In the genomic region with DNA sequence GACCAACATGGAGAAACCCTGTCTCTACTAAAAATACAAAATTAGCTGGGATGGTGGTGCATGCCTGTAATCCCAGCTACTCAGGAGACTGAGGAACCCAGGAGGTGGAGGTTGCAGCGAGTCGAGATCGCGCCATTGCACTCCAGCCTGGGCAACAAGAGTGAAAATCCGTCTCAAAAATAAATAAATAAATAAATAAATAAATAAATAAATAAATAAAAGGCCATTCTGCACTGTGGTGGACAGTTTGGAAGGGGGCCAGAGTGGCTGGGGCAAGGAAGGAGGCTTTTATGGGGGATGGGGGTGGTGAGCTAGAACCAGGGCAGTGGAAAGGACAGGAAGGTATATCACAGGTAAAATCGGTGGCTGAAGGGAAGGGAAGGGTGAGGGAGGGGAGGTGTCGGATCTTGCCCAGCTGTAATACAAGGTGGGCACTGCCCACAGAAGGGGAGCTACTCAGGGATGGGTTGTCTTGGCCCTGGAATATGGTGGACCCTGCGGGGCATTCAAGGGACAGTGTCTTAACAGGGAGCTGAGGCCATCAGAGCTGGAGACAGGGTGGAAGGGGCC, we compare ENCODE assay signal across 2 cellular contexts. TPM values are rescaled to one million over a fixed set of nuclear protein-coding genes. Genes with fewer than 3 reads are reported as not detected.
"Had no signal": no experiment of that assay in that cellular context is flagged by ENCODE, and none has a peak within 500 bp of the region (broad histone marks: within the 10 kb centered on the region; RNA-seq: fewer than 3 reads in every experiment).

No MANE protein-coding gene starts in this region.

RNA-seq across cellular contexts. Expression of gene CASKIN1, which starts 6.8 kb away (rescaled TPM):
- total RNA-seq: mononuclear cell, spleen had no signal
